20 cellular contexts compared by ENCODE assay signal in the genomic region with DNA sequence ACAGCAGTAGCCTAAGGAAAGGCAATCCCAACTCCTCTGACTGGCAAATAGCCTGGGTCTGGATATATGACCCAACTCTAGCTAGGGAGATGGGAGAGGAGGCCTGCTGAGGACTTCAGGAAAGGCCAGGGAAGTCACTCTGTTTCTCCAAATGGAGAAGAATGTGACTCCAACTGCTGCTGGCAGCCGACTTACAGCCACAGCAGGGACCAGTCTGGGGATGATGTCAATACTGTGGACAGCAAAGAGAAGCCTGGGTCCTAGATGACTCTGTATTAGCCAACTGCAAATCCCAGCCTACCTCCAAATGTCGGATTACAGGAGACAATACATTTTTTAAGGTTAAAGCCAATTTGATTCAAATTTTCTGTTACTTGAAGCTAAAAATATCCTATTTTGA.
"Had no signal": no experiment of that assay in that cellular context is flagged by ENCODE, and none has a peak within 500 bp of the region (broad histone marks: within the 10 kb centered on the region; RNA-seq: fewer than 3 reads in every experiment).

No MANE protein-coding gene starts in this region.

- ATAC-seq: foreskin keratinocyte; left lung; lower lobe of right lung; natural killer cell treated with Interleukin-12 subunit alpha and Interleukin-12 subunit beta and Interleukin-15 and Interleukin-18, amount 100 ng/mL, for 72 hours had no signal

- H3K27ac ChIP-seq: colonic mucosa, foreskin keratinocyte, left lung, lower lobe of right lung, neural progenitor cell, right atrium auricular region, suprapubic skin had no signal

- H3K27me3 ChIP-seq: colonic mucosa, foreskin keratinocyte, left lung, neural progenitor cell, ovary, right atrium auricular region, suprapubic skin, tibial nerve had no signal

- H3K9ac ChIP-seq: neural progenitor cell had no signal

- H3K4me1 ChIP-seq: colonic mucosa, left lung, lower lobe of right lung, right atrium auricular region had no signal

- H3K9me3 ChIP-seq: colonic mucosa, lower lobe of right lung, ovary, right atrium auricular region, suprapubic skin had no signal

- H3K4me3 ChIP-seq: colonic mucosa, left lung, lower lobe of right lung, neural progenitor cell, ovary, right atrium auricular region, suprapubic skin, tibial nerve had no signal

- DNase-seq: colonic mucosa; effector CD4-positive, alpha-beta T cell; endodermal cell; erythroblast; foreskin keratinocyte; hippocampal formation; islet precursor cell; left lung; lower lobe of right lung; midbrain; nucleus accumbens; ovary; small intestine; stimulated activated CD4-positive, alpha-beta T cell treated with anti-CD3 and anti-CD28 coated beads, Interleukin-12 subunit alpha, Interleukin-12 subunit beta, amount 100 ng/mL, for 4 hours; stimulated activated naive CD4-positive, alpha-beta T cell treated with Interleukin-2 at 50 U/mL for 16 hours had no signal

- H3K36me3 ChIP-seq: colonic mucosa, left lung, lower lobe of right lung, neural progenitor cell, ovary, right atrium auricular region, suprapubic skin, tibial nerve had no signal
